In the genomic region with DNA sequence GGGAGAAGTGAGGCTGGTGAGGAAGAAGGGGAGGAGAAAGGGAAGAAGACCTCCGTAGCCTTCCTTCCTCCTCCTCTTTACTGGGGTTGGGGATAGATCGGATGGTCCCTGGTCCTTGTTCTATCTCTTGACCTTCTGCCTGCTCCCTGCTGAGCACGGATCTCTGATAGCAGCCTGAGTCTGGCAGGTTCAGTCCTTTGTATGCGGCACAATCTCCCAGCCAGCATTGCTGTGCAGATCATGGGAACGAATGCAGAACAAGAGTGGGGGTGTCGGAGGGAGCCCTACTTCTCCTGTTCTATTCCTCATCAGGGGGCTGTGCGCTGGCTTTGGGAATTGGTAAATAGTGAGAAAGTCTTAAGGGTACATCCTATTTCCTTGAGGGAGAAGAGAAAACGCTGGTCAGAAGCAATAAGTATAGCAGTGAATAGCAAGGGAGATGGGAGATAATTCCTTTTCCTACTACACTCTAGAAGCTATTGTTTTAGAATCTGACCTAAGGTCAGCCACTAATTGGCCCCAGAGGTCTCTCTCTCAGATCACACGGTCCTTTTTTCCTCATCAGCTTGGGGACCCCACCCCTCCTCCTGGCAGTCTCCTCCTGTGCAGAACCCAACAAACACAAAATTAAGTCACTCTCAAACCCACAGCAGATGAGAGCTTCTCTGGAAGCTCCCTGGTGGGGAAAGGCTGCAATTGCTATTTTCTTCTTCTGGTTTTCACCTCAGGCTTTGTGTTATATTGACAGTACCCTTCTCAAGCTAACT, we compare ENCODE assay signal across 8 cellular contexts. TPM values are rescaled to one million over a fixed set of nuclear protein-coding genes. Genes with fewer than 3 reads are reported as not detected.
DNase-seq lines count a peak whose midpoint lies in the region; ATAC-seq and TF ChIP-seq lines count a peak whose summit lies in the region.

No MANE protein-coding gene starts in this region.

- no peaks in the 10 kb centered on the region for H3K9me3 ChIP-seq in right lobe of liver

- H3K4me3 ChIP-seq in astrocyte of the cerebellum (ENCODE audit: low read depth, low read length): no peak overlapping the region
- H3K4me3 ChIP-seq in right lobe of liver: no peak overlapping the region

- TF ChIP-seq CTCF in C4-2B (conservative IDR thresholded peaks at IDR 0.05): peak; percentile 69
- TF ChIP-seq CTCF in astrocyte of the cerebellum (IDR thresholded peaks at IDR 0.05; ENCODE audit: low read depth, low read length, missing control alignments): peak; percentile 56
- TF ChIP-seq CTCF in right lobe of liver (IDR thresholded peaks at IDR 0.05): peak in 3 of 4 donors; percentile 5 to 20 (median 16)

- H3K4me1 ChIP-seq in right lobe of liver: no peaks in the 10 kb centered on the region

- no peaks in the 10 kb centered on the region for H3K36me3 ChIP-seq in right lobe of liver

- in situ Hi-C loops in astrocyte of the cerebellum (cut with HindIII; ENCODE audit: low sequenced_read_pairs): no loop called here

- WGBS in right lobe of liver (ENCODE audit: insufficient coverage, low coverage, low lambda C conversion rate, missing lambda C conversion rate): 47% methylated on average over 8 of the region's 9 CpGs

- peak; percentile 67 for ATAC-seq in HG02759 (IDR thresholded peaks at IDR 0.05; ENCODE audit: unreplicated experiment)
- peak in 3 of 4 donors; percentile 21 to 37 (median 23) for ATAC-seq in right lobe of liver
- no peak for ATAC-seq in HG03342 (IDR thresholded peaks at IDR 0.05; ENCODE audit: unreplicated experiment)

- TF ChIP-seq POLR2A in right lobe of liver (IDR thresholded peaks at IDR 0.05): no peak

- H3K27ac ChIP-seq in C4-2B (no peak overlapping the region), right lobe of liver (no peak overlapping the region), substantia nigra (ENCODE audit: low read depth, low read length, poor library complexity, severe bottlenecking) (no peak overlapping the region)

- no peaks in the 10 kb centered on the region for H3K27me3 ChIP-seq in right lobe of liver

- DNase-seq in astrocyte of the cerebellum (ENCODE audit: low read depth) (no peak), right lobe of liver (no peak), NCI-H510A (lab: John Stamatoyannopoulos, UW) (no peak), substantia nigra (lab: John Stamatoyannopoulos, UW) (no peak)
- no peak for DNase-seq in NK-92 treated with Interleukin-12 subunit alpha and Interleukin-12 subunit beta, amount 100 ng/mL, for 24 hours (lab: John Stamatoyannopoulos, UW)

- intact Hi-C loops in right lobe of liver (cut with DNase I): no loop called here

RNA-seq across cellular contexts. Expression of a gene that starts 41.0 kb away (rescaled TPM):
- 1 to 10 TPM in 1 of 6 experiments, under 1 TPM in 5; 0.09 to 1.2 (median 0.39) TPM for total RNA-seq in right lobe of liver

Comparison
In these comparisons a context has a peak if more than half of its experiments do, and no peak if none do; other contexts are left out.
1. CTCF ChIP-seq: peak in every context shown above with its lines; median percentile 69 in C4-2B; 56 in astrocyte of the cerebellum; 16 in right lobe of liver.